In the genomic region with DNA sequence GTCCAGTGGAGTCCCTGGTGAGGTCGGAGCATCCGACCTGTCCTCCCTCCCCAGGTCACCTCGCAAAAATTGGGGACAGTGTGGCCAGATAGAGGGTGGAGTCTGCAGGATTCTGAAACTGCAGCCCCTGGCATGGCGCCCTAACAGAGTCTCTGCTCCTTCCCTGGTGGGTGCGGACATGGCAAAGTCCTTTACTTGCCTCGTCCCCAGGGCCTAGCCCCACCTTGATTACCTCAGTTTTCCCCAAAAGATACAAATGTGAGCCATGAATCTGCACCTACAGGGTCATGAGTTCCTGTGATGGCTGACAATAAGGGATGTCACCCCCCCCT, we compare ENCODE assay signal across 8 cellular contexts. TPM values are rescaled to one million over a fixed set of nuclear protein-coding genes. Genes with fewer than 3 reads are reported as not detected.
A peak's percentile ranks its signal among the peaks of the same experiment; 100 is the strongest.
DNase-seq lines count a peak whose midpoint lies in the region; ATAC-seq, FAIRE-seq and TF ChIP-seq lines count a peak whose summit lies in the region.

No MANE protein-coding gene starts in this region.

- peak overlapping the region; percentile 11 for H3K9ac ChIP-seq in keratinocyte (ENCODE audit: control insufficient read depth, extremely low read depth, insufficient read depth, low read length)

- TF ChIP-seq CTCF in WI38 (IDR thresholded peaks at IDR 0.05; ENCODE audit: low read depth, low read length) (no peak), keratinocyte (optimal IDR thresholded peaks at IDR 0.05 in 1 of 3, IDR thresholded peaks at IDR 0.05 in 1 of 3, conservative IDR thresholded peaks at IDR 0.05 in 1 of 3; ENCODE audit: extremely low read depth in 1 of 3, insufficient read depth in 2 of 3, low read length in 3 of 3) (no peak), transverse colon (IDR thresholded peaks at IDR 0.05) (no peak), omental fat pad (IDR thresholded peaks at IDR 0.05) (no peak)

- ATAC-seq in GM18511 (IDR thresholded peaks at IDR 0.05; ENCODE audit: unreplicated experiment) (peak; percentile 51), HG02798 (IDR thresholded peaks at IDR 0.05; ENCODE audit: poor library complexity, unreplicated experiment) (peak; percentile 32), omental fat pad (ENCODE audit: low FRiP score) (no peak)

- peak overlapping the region; percentile 69 for H3K4me3 ChIP-seq in WI38 (ENCODE audit: low read depth, low read length)
- H3K4me3 ChIP-seq in keratinocyte (ENCODE audit: control insufficient read depth in 2 of 3, extremely low read depth in 1 of 3, insufficient read depth in 2 of 3, low read depth in 1 of 3, low read length in 3 of 3) = peak overlapping the region; percentile 55 to 63 (median 62)
- peak overlapping the region; percentile 17 to 83 (median 80) for H3K4me3 ChIP-seq in transverse colon

- H3K4me1 ChIP-seq in keratinocyte (ENCODE audit: control insufficient read depth, extremely low read depth, insufficient read depth, low read length) (no peaks in the 10 kb centered on the region), transverse colon (peaks cover 0 to 20% (median 9%) of the 10 kb centered on the region in 4 donors)

- no peak for TF ChIP-seq EP300 in transverse colon (IDR thresholded peaks at IDR 0.05; ENCODE audit: low read depth)

- TF ChIP-seq POLR2A in transverse colon (IDR thresholded peaks at IDR 0.05) = no peak

- no peak for DNase-seq in keratinocyte (ENCODE audit: low read depth, low spot score)
- no peak for DNase-seq in transverse colon
- no peak for DNase-seq in stimulated activated CD4-positive, alpha-beta T cell treated with anti-CD3 and anti-CD28 coated beads, Interleukin-4, amount 100 ng/mL, for 4 hours
- DNase-seq in omental fat pad (ENCODE audit: low spot score) = no peak
- no peak for DNase-seq in cerebellum (ENCODE audit: low spot score)

- in situ Hi-C loops in transverse colon (cut with MboI; ENCODE audit: low pct_ligation_motif_present in 1 of 4, low pct_unique_long_range_greater_than_20kb in 1 of 4, low sequenced_read_pairs in 3 of 4) = no loop called here

- H3K27ac ChIP-seq in keratinocyte (ENCODE audit: control insufficient read depth, insufficient read depth, low read length) (no peak overlapping the region), transverse colon (peak overlapping the region; percentile 91 to 95 (median 92))

- no peaks in the 10 kb centered on the region for H4K20me1 ChIP-seq in keratinocyte (ENCODE audit: control insufficient read depth, extremely low read depth, insufficient read depth, low read length)

- H3K36me3 ChIP-seq in keratinocyte (ENCODE audit: control insufficient read depth in 2 of 2, extremely low read depth in 1 of 2, insufficient read depth in 2 of 2, low read length in 2 of 2) = no peaks in the 10 kb centered on the region
- no peaks in the 10 kb centered on the region for H3K36me3 ChIP-seq in transverse colon

- no peaks in the 10 kb centered on the region for H3K9me1 ChIP-seq in keratinocyte (ENCODE audit: control insufficient read depth, extremely low read depth, insufficient read depth, low read length)

- H3K9me3 ChIP-seq in keratinocyte (ENCODE audit: control insufficient read depth, low read depth, low read length) (no peaks in the 10 kb centered on the region), transverse colon (no peaks in the 10 kb centered on the region)

- dilution Hi-C loops in keratinocyte (cut with MboI; ENCODE audit: extremely low pct_ligation_motif_present, low sequenced_read_pairs) = no loop called here

- peak overlapping the region; percentile 55 for H3K4me2 ChIP-seq in keratinocyte (ENCODE audit: control insufficient read depth, extremely low read depth, insufficient read depth, low read depth, low read length)

- FAIRE-seq in keratinocyte (lab: Jason Lieb, UNC) = no peak

- intact Hi-C loops in transverse colon (cut with DNase I; ENCODE audit: low total_unique reads) = no loop called here

- no peaks in the 10 kb centered on the region for H3K79me2 ChIP-seq in keratinocyte (ENCODE audit: control insufficient read depth, insufficient read depth, low read length)

- 10 to 16% methylated on average over 2 to 6 of the region's 6 CpGs for WGBS in transverse colon (ENCODE audit: low coverage in 1 of 2), 2 donors

- peaks cover 4% of the 10 kb centered on the region for H3K27me3 ChIP-seq in keratinocyte (ENCODE audit: control insufficient read depth, extremely low read depth, insufficient read depth, low read length)
- H3K27me3 ChIP-seq in transverse colon = no peaks in the 10 kb centered on the region

- peak overlapping the region; percentile 91 for H2AFZ ChIP-seq in keratinocyte (ENCODE audit: control insufficient read depth, low read length)

RNA-seq across cellular contexts. Expression of a gene that starts 47.7 kb away (rescaled TPM):
- not detected in 3 replicates for polyA plus RNA-seq in keratinocyte
- not detected for polyA plus RNA-seq in keratinocyte (2011; ENCODE audit: low read depth)
- not detected in 2 replicates for polyA plus RNA-seq in keratinocyte (2011; cell fraction: cytosol; rRNA removed)
- polyA plus RNA-seq in keratinocyte (2011; cell fraction: nucleus; rRNA removed) = not detected in 2 replicates
- not detected in 2 replicates for polyA plus RNA-seq in keratinocyte (2012; ENCODE audit: low replicate concordance)
- polyA minus RNA-seq in keratinocyte = not detected in 3 replicates
- not detected for polyA minus RNA-seq in keratinocyte (2011; cell fraction: cytosol; rRNA and poly(A)+ RNA removed)
- polyA minus RNA-seq in keratinocyte (2011; cell fraction: nucleus; rRNA and poly(A)+ RNA removed) = not detected in 2 replicates
- total RNA-seq in transverse colon = not detected
- total RNA-seq in omental fat pad = not detected
- total RNA-seq in cerebellum = not detected

RNA-seq across cellular contexts. Expression of a gene that starts 55.5 kb away (rescaled TPM):
- 83.6 to 176 TPM (median 94.7 TPM) in 3 replicates for polyA plus RNA-seq in keratinocyte
- polyA plus RNA-seq in keratinocyte (2011; ENCODE audit: low read depth) = 220 TPM
- polyA plus RNA-seq in keratinocyte (2011; cell fraction: cytosol; rRNA removed) = 85.4 and 180 TPM in 2 replicates
- 45.5 and 59.1 TPM in 2 replicates for polyA plus RNA-seq in keratinocyte (2011; cell fraction: nucleus; rRNA removed)
- 112 and 146 TPM in 2 replicates for polyA plus RNA-seq in keratinocyte (2012; ENCODE audit: low replicate concordance)
- 5.7 to 44.6 TPM (median 14.2 TPM) in 3 replicates for polyA minus RNA-seq in keratinocyte
- polyA minus RNA-seq in keratinocyte (2011; cell fraction: cytosol; rRNA and poly(A)+ RNA removed) = 32.4 TPM
- polyA minus RNA-seq in keratinocyte (2011; cell fraction: nucleus; rRNA and poly(A)+ RNA removed) = 14.2 and 26.8 TPM in 2 replicates
- total RNA-seq in transverse colon (100 to 1,000 TPM in 2 of 4 donors, 10 to 100 TPM in 2; 29.9 to 129 (median 66.8) TPM), omental fat pad (10 to 100 TPM; 40.8 to 84.4 (median 56.1) TPM), cerebellum (78.7 TPM)
